Comparison of ENCODE assay signal across 12 cellular contexts in genomic region chr17:75771334-75772281, GRCh38. TPM values are rescaled to one million over a fixed set of nuclear protein-coding genes. Genes with fewer than 3 reads are reported as not detected.
DNase-seq lines count a peak whose midpoint lies in the region; TF ChIP-seq lines count a peak whose summit lies in the region.
"Had no signal": no experiment of that assay in that cellular context is flagged by ENCODE, and none has a peak within 500 bp of the region (broad histone marks: within the 10 kb centered on the region; RNA-seq: fewer than 3 reads in every experiment).

No MANE protein-coding gene starts in this region.

- H3K27ac ChIP-seq in HEK293 (ENCODE audit: extremely low read depth, low read depth, low read length) (no peak overlapping the region), brain microvascular endothelial cell (no peak overlapping the region), mesenchymal stem cell (ENCODE audit: low read length, poor library complexity, severe bottlenecking) (no peak overlapping the region), esophagus muscularis mucosa (replicated peaks in 1 of 4) (no peak overlapping the region)
- H3K27ac ChIP-seq: lower lobe of right lung had no signal

- DNase-seq in BE2C (no peak), brain microvascular endothelial cell (no peak), mesenchymal stem cell (peak; percentile 50), esophagus muscularis mucosa (ENCODE audit: extremely low spot score) (no peak), 8988T (no peak), T-helper 9 cell (no peak)
- DNase-seq in effector CD4-positive, alpha-beta T cell, result no peak
- DNase-seq: GF-D8; lower lobe of right lung; NCI-H748 treated with DMSO at 0.1 percent for 48 hours; stimulated activated CD4-positive, alpha-beta T cell treated with anti-CD3 and anti-CD28 coated beads, Interleukin-12 subunit alpha, Interleukin-12 subunit beta, amount 100 ng/mL, for 4 hours had no signal

- no peak overlapping the region for H2AFZ ChIP-seq in mesenchymal stem cell (ENCODE audit: low read depth, low read length)

- no peak overlapping the region for H3K4ac ChIP-seq in mesenchymal stem cell (ENCODE audit: low read depth in 1 of 2, low read length in 2 of 2)

- no peak overlapping the region for H4K8ac ChIP-seq in mesenchymal stem cell (ENCODE audit: low read length)

- H2BK12ac ChIP-seq in mesenchymal stem cell (ENCODE audit: low read length in 2 of 2), result peak overlapping the region in 1 of 2 experiments; percentile 47

- no peaks in the 10 kb centered on the region for H3K27me3 ChIP-seq in BE2C
- no peaks in the 10 kb centered on the region for H3K27me3 ChIP-seq in brain microvascular endothelial cell (replicated peaks)
- no peaks in the 10 kb centered on the region for H3K27me3 ChIP-seq in mesenchymal stem cell (ENCODE audit: control insufficient read depth in 1 of 2, insufficient read depth in 1 of 2, low read length in 2 of 2)
- no peaks in the 10 kb centered on the region for H3K27me3 ChIP-seq in esophagus muscularis mucosa

- in situ Hi-C loops in brain microvascular endothelial cell (cut with HindIII; ENCODE audit: low pct_ligation_motif_present, low sequenced_read_pairs), result no loop called here

- H3K4me2 ChIP-seq in mesenchymal stem cell (ENCODE audit: low read length, poor library complexity, severe bottlenecking), result no peak overlapping the region

- no peak overlapping the region for H2AK5ac ChIP-seq in mesenchymal stem cell (ENCODE audit: low read length, severe bottlenecking)

- H3K36me3 ChIP-seq in BE2C (peaks cover 21% of the 10 kb centered on the region), HEK293 (ENCODE audit: control insufficient read depth in 2 of 2, insufficient read depth in 1 of 2, low read length in 2 of 2) (peaks cover 0 to 25% of the 10 kb centered on the region in 2 experiments; a peak in 2 of 3 replicates), brain microvascular endothelial cell (replicated peaks) (peaks cover 3% of the 10 kb centered on the region), mesenchymal stem cell (ENCODE audit: control insufficient read depth in 1 of 2, insufficient read depth in 2 of 2, low read depth in 1 of 2, low read length in 2 of 2) (peaks cover 16 to 21% of the 10 kb centered on the region in 2 experiments), esophagus muscularis mucosa (peaks cover 5 to 28% (median 25%) of the 10 kb centered on the region in 4 donors)

- no peak overlapping the region for H3K9ac ChIP-seq in mesenchymal stem cell (ENCODE audit: low read length)

- POLR2A ChIA-PET in HEK293 (lab: Yijun Ruan, JAX), result interaction anchor here (1.1 to 1.7 kb wide), 2 partner anchors 8 to 13 kb away, joined by 6 to 8 read pairs; partner anchors contain the start of gene UNK

- H2BK15ac ChIP-seq in mesenchymal stem cell (ENCODE audit: low read depth, poor library complexity, severe bottlenecking), result peak overlapping the region; percentile 1

- no peak overlapping the region for H4K91ac ChIP-seq in mesenchymal stem cell (ENCODE audit: low read length)

- H3K4me3 ChIP-seq in BE2C (ENCODE audit: low read depth, low read length) (no peak overlapping the region), HEK293 (ENCODE audit: low read depth, low read length) (no peak overlapping the region), brain microvascular endothelial cell (ENCODE audit: low read depth, low read length) (no peak overlapping the region), mesenchymal stem cell (ENCODE audit: insufficient read depth in 1 of 2, low read depth in 1 of 2, low read length in 2 of 2) (no peak overlapping the region), esophagus muscularis mucosa (no peak overlapping the region)
- H3K4me3 ChIP-seq: lower lobe of right lung had no signal

- H3K4me1 ChIP-seq in BE2C (peaks cover 7% of the 10 kb centered on the region; the same call in 1 of the 2 replicates), HEK293 (ENCODE audit: control insufficient read depth, insufficient read depth, low read length) (peaks cover 3% of the 10 kb centered on the region; the same call in 1 of the 2 replicates), mesenchymal stem cell (ENCODE audit: control insufficient read depth, insufficient read depth, low read depth, low read length) (peaks cover 5% of the 10 kb centered on the region), esophagus muscularis mucosa (peaks cover 15 to 23% (median 17%) of the 10 kb centered on the region in 4 donors)

- 65% methylated on average over 17 of the region's 17 CpGs for WGBS in mesenchymal stem cell
- 75% methylated on average over 17 of the region's 17 CpGs for WGBS in esophagus muscularis mucosa

- no peak overlapping the region for H2BK5ac ChIP-seq in mesenchymal stem cell (ENCODE audit: low read depth, low read length, poor library complexity, severe bottlenecking)

- no peak overlapping the region for H3K23ac ChIP-seq in mesenchymal stem cell (ENCODE audit: low read length in 2 of 2)

- no peak overlapping the region for H3K18ac ChIP-seq in mesenchymal stem cell (ENCODE audit: low read depth in 1 of 2, low read length in 2 of 2)

- H3K79me1 ChIP-seq in mesenchymal stem cell (replicated peaks; ENCODE audit: low read length, poor library complexity, severe bottlenecking), result no peaks in the 10 kb centered on the region

- CTCF ChIA-PET in HEK293 (lab: Yijun Ruan, JAX), result interaction anchor here (0.6 to 1.6 kb wide), 5 partner anchors 12 to 302 kb away, joined by 3 to 4 read pairs (median 3); partner anchors contain the start of gene SMIM5

- H3K9me3 ChIP-seq in BE2C, result no peaks in the 10 kb centered on the region
- no peaks in the 10 kb centered on the region for H3K9me3 ChIP-seq in HEK293 (ENCODE audit: control insufficient read depth, insufficient read depth, low read depth, low read length)
- no peaks in the 10 kb centered on the region for H3K9me3 ChIP-seq in mesenchymal stem cell (ENCODE audit: control insufficient read depth, low read length)
- H3K9me3 ChIP-seq in esophagus muscularis mucosa, result no peaks in the 10 kb centered on the region
- H3K9me3 ChIP-seq: lower lobe of right lung had no signal

- TF ChIP-seq CTCF in BE2C (IDR thresholded peaks at IDR 0.05; ENCODE audit: low read depth, low read length) (peak; percentile 31), HEK293 (tag by site-specific recombination; IDR thresholded peaks at IDR 0.05) (peak; percentile 34; the same call in 1 of the 2 replicates), brain microvascular endothelial cell (IDR thresholded peaks at IDR 0.05; ENCODE audit: low read depth, low read length, missing control alignments) (peak; percentile 47), esophagus muscularis mucosa (IDR thresholded peaks at IDR 0.05) (no peak)

- no peak for TF ChIP-seq EP300 in esophagus muscularis mucosa (IDR thresholded peaks at IDR 0.05)

- intact Hi-C loops in esophagus muscularis mucosa (cut with DNase I), result no loop called here

- no peak overlapping the region for H3K14ac ChIP-seq in mesenchymal stem cell (ENCODE audit: low read length in 2 of 2)

- H2BK120ac ChIP-seq in mesenchymal stem cell (ENCODE audit: low read depth, low read length), result no peak overlapping the region

- TF ChIP-seq POLR2A in esophagus muscularis mucosa (IDR thresholded peaks at IDR 0.05; ENCODE audit: low read depth), result no peak

TF ChIP-seq in HEK293, 187 proteins besides CTCF, POLR2A, EP300 and RAD21 (continues in another document):
- TF ChIP-seq INSM2 (tag by site-specific recombination; IDR thresholded peaks at IDR 0.05) (no peak), ZBTB20 (tag by site-specific recombination; IDR thresholded peaks at IDR 0.05) (no peak), ZBTB1 (tag by site-specific recombination; IDR thresholded peaks at IDR 0.05) (no peak), ZNF404 (tag by site-specific recombination; IDR thresholded peaks at IDR 0.05) (no peak), WT1 (tag by site-specific recombination; IDR thresholded peaks at IDR 0.05) (no peak), TRIM28 (IDR thresholded peaks at IDR 0.05; ENCODE audit: borderline replicate concordance, low read length) (no peak), SP2 (tag by site-specific recombination; IDR thresholded peaks at IDR 0.05) (no peak), ZNF510 (tag by site-specific recombination; IDR thresholded peaks at IDR 0.05; ENCODE audit: insufficient replicate concordance) (no peak), ZBTB17 (tag by site-specific recombination; IDR thresholded peaks at IDR 0.05) (peak; percentile 33; the same call in 1 of the 2 replicates), ZNF654 (tag by site-specific recombination; IDR thresholded peaks at IDR 0.05; ENCODE audit: low read depth) (peak; percentile 20; the same call in 1 of the 2 replicates), ZIC2 (tag by site-specific recombination; IDR thresholded peaks at IDR 0.05) (peak; percentile 25; the same call in 1 of the 2 replicates), ZNF292 (tag by site-specific recombination; IDR thresholded peaks at IDR 0.05; ENCODE audit: borderline replicate concordance, low read depth) (no peak), SCRT1 (tag by site-specific recombination; IDR thresholded peaks at IDR 0.05; ENCODE audit: borderline replicate concordance) (no peak)

RNA-seq across cellular contexts. Expression of gene GALK1, which starts 6.6 kb away (rescaled TPM):
- polyA plus RNA-seq in BE2C (2012; ENCODE audit: insufficient read depth, insufficient read length, low read depth), result 20.7 TPM
- polyA plus RNA-seq in mesenchymal stem cell (2013, experiment 1 of 2), result 29.0 TPM
- 27.7 TPM for polyA plus RNA-seq in mesenchymal stem cell (2013, experiment 2 of 2)
- total RNA-seq in esophagus muscularis mucosa, result 10 to 100 TPM; 16.9 to 34.1 (median 24.4) TPM

RNA-seq across cellular contexts. Expression of gene UNK, which starts 13.0 kb away (rescaled TPM):
- polyA plus RNA-seq in BE2C (2012; ENCODE audit: insufficient read depth, insufficient read length, low read depth), result 27.3 TPM
- polyA plus RNA-seq in mesenchymal stem cell (2013, experiment 1 of 2), result 16.2 TPM
- 14.8 TPM for polyA plus RNA-seq in mesenchymal stem cell (2013, experiment 2 of 2)
- 10 to 100 TPM; 18.0 to 23.7 (median 20.0) TPM for total RNA-seq in esophagus muscularis mucosa

RNA-seq across cellular contexts. Expression of gene ITGB4, which starts 50.3 kb away (rescaled TPM):
- 2.8 TPM for polyA plus RNA-seq in BE2C (2012; ENCODE audit: insufficient read depth, insufficient read length, low read depth)
- polyA plus RNA-seq in mesenchymal stem cell (2013, experiment 1 of 2), result 1.3 TPM
- polyA plus RNA-seq in mesenchymal stem cell (2013, experiment 2 of 2), result 1.0 TPM
- 10 to 100 TPM; 36.5 to 57.4 (median 46.6) TPM for total RNA-seq in esophagus muscularis mucosa

Comparison
In these comparisons a context has a peak if more than half of its experiments do, and no peak if none do; other contexts are left out.
1. CTCF ChIP-seq: peak in BE2C (single experiment), HEK293 (single experiment) and brain microvascular endothelial cell (single experiment); none in esophagus muscularis mucosa (0 of 3).